ENCODE assay signal across 20 cellular contexts in the genomic region with DNA sequence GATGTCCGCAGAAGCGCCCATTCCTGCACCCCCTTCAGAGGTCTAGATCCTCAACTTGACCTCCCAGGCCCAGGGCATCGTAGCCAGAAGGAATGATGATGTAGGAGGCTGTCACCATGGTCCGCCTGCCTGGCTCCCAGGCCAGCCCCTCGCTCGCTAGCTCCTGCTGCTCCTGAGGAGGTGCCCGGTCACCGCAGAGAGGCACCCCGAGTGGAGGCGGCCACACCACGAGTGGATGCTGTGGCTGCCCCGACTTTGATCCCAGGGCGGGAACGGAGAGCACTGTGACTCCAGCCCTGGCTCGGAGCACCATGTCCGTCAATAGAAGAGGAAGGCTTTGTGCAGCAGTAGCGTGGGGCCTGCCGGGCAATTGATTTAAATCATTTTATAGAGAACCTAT.
"Had no signal": no experiment of that assay in that cellular context is flagged by ENCODE, and none has a peak within 500 bp of the region (broad histone marks: within the 10 kb centered on the region; RNA-seq: fewer than 3 reads in every experiment).

No MANE protein-coding gene starts in this region.

- H3K9ac ChIP-seq: SK-N-SH had no signal

- H3K27me3 ChIP-seq: MG63 had no signal

- H3K36me3 Mint-ChIP-seq: T-cell had no signal

- H3K9me3 Mint-ChIP-seq: T-cell had no signal

- ATAC-seq: PC-3 had no signal

- DNase-seq: KG1, MG63, NCI-H1092, NCI-H1105 treated with DMSO at 0.1 percent for 48 hours, NCI-H1417 treated with DMSO at 0.1 percent for 48 hours, NCI-H146, NCI-H1930, NCI-H2081, NCI-H2107, NCI-H226, NCI-H446, NCI-H510A, NCI-H524 treated with DMSO at 0.1 percent for 48 hours, NCI-H69, NCI-H774, SHP77, SK-N-SH, SW 1271 had no signal

- H3K4me3 ChIP-seq: MG63 had no signal

- H3K4me2 ChIP-seq: SK-N-SH had no signal

- H3K9me3 ChIP-seq: MG63, SK-N-SH had no signal

- H3K36me3 ChIP-seq: MG63 had no signal
